8 cellular contexts compared by ENCODE assay signal in the genomic region with DNA sequence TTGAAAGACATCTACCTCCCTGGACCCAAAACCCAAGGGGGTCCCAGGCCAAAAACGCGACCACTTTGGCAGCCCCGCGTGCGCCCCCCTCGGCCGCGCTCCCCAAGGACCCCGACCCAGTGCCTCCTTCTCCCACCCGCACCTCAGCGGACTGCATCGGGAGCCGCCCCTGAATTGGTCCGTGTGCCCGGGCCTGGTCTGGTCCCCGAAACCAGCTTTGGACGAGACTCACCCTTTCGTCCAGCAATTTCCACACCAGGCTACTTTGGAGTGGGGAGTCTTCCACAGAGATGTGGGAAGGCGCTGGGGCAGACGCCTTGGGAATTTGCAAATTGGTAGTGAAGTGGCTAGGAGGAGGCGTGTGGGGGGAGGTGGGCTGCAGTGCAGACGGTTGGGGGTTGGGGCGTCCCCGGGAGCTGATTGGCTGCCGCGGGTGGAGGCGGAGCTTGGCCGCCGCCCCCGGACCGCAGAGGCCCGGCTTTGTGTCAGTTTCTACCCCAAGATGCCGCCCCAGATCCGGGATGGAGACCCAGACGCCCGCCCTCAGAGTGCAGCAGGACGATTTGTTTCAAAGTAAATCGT. TPM values are rescaled to one million over a fixed set of nuclear protein-coding genes. Genes with fewer than 3 reads are reported as not detected.
A peak's percentile ranks its signal among the peaks of the same experiment; 100 is the strongest.
DNase-seq lines count a peak whose midpoint lies in the region; ATAC-seq and TF ChIP-seq lines count a peak whose summit lies in the region.

No MANE protein-coding gene starts in this region.

- DNase-seq in A172 (ENCODE audit: low spot score): peak; percentile 56
- no peak for DNase-seq in Peyer's patch
- DNase-seq in epidermal melanocyte (ENCODE audit: insufficient read length, low spot score): peak; percentile 76
- DNase-seq in SIG-M5 treated with dmso at 0.1 percent for 504 hours (lab: John Stamatoyannopoulos, UW; ENCODE audit: unreplicated experiment): no peak

- WGBS in mesodermal cell (ENCODE audit: insufficient coverage in 2 of 2), 2 experiments: 1 to 2% methylated on average over 15 to 18 of the region's 38 CpGs
- WGBS in thymus: 7% methylated on average over 38 of the region's 38 CpGs

- ATAC-seq in GM18520 (IDR thresholded peaks at IDR 0.05; ENCODE audit: unreplicated experiment) (peak; percentile 90), HG02943 (IDR thresholded peaks at IDR 0.05; ENCODE audit: low read depth, unreplicated experiment) (peak; percentile 69)

- no peaks in the 10 kb centered on the region for H3K9me3 ChIP-seq in Peyer's patch
- H3K9me3 ChIP-seq in mesodermal cell (ENCODE audit: control insufficient read depth, low read length): peaks cover 3% of the 10 kb centered on the region
- peaks cover 1% of the 10 kb centered on the region for H3K9me3 ChIP-seq in thymus (ENCODE audit: control insufficient read depth)

- no peak for TF ChIP-seq CTCF in Peyer's patch (IDR thresholded peaks at IDR 0.05)

- TF ChIP-seq POLR2A in Peyer's patch (IDR thresholded peaks at IDR 0.05): no peak

- H3K4me3 ChIP-seq in Peyer's patch (peak overlapping the region; percentile 21 to 50 (median 31)), mesodermal cell (ENCODE audit: extremely low read depth, insufficient read depth, low read length, poor library complexity, severe bottlenecking) (peak overlapping the region; percentile 56), thymus (ENCODE audit: low read length) (peak overlapping the region; percentile 54)

- H3K27ac ChIP-seq in Peyer's patch: no peak overlapping the region
- no peak overlapping the region for H3K27ac ChIP-seq in mesodermal cell (ENCODE audit: low read depth, low read length, severe bottlenecking)
- no peak overlapping the region for H3K27ac ChIP-seq in thymus (ENCODE audit: low read depth)

- H3K4me1 ChIP-seq in Peyer's patch: peaks cover 0 to 6% (median 0%) of the 10 kb centered on the region in 4 donors
- peaks cover 13% of the 10 kb centered on the region for H3K4me1 ChIP-seq in mesodermal cell (ENCODE audit: control insufficient read depth, insufficient read depth, low read length, poor library complexity, severe bottlenecking)
- H3K4me1 ChIP-seq in thymus (ENCODE audit: control insufficient read depth, insufficient read depth, low read length): peaks cover 2% of the 10 kb centered on the region

- H3K36me3 ChIP-seq in Peyer's patch (no peaks in the 10 kb centered on the region), mesodermal cell (ENCODE audit: control insufficient read depth, insufficient read depth, low read length) (peaks cover 23% of the 10 kb centered on the region), thymus (ENCODE audit: control insufficient read depth, insufficient read depth) (no peaks in the 10 kb centered on the region)

- H3K27me3 ChIP-seq in Peyer's patch (no peaks in the 10 kb centered on the region), thymus (ENCODE audit: control insufficient read depth, insufficient read depth) (no peaks in the 10 kb centered on the region)

RNA-seq across cellular contexts. Expression of a gene that starts 16.9 kb away (rescaled TPM):
- 53.5 and 63.2 TPM in 2 replicates for total RNA-seq in A172 (2014; rRNA removed; shearing (Covaris generic))
- 10 to 100 TPM; 21.8 to 33.8 (median 24.4) TPM for total RNA-seq in Peyer's patch
- 89.8 TPM for polyA plus RNA-seq in mesodermal cell (2013, experiment 1 of 2)
- 89.2 TPM for polyA plus RNA-seq in mesodermal cell (2013, experiment 2 of 2)
- 13.6 TPM for polyA plus RNA-seq in thymus

RNA-seq across cellular contexts. Expression of a gene that starts 50.0 kb away (rescaled TPM):
- total RNA-seq in A172 (2014; rRNA removed; shearing (Covaris generic)): not detected in 2 replicates
- total RNA-seq in Peyer's patch: not detected
- polyA plus RNA-seq in mesodermal cell (2013, experiment 1 of 2): not detected
- polyA plus RNA-seq in mesodermal cell (2013, experiment 2 of 2): not detected
- not detected for polyA plus RNA-seq in thymus

Comparison
In these comparisons a context has a peak if more than half of its experiments do, and no peak if none do; other contexts are left out.
1. DNase-seq: peak in A172 (single experiment) and epidermal melanocyte (single experiment); none in Peyer's patch (0 of 3) and SIG-M5 treated with dmso at 0.1 percent for 504 hours (single experiment).
2. Peak in every context shown above with its lines, with median percentiles within 50 percentile points of each other: H3K4me3 ChIP-seq.